In genomic region chr19:49809155-49809986, GRCh38 we compare ENCODE assay signal across 8 cellular contexts.
DNase-seq lines count a peak whose midpoint lies in the region; TF ChIP-seq lines count a peak whose summit lies in the region.

No MANE protein-coding gene starts in this region.

- no peaks in the 10 kb centered on the region for H3K9me3 ChIP-seq in WERI-Rb-1 (ENCODE audit: severe bottlenecking)

- DNase-seq in activated gamma-delta T cell treated with Interleukin-2 at 50 U/mL for 16 hours, result peak; percentile 37
- DNase-seq in activated gamma-delta T cell (lab: John Stamatoyannopoulos, UW), result no peak
- peak; percentile 34 for DNase-seq in WERI-Rb-1
- DNase-seq in left kidney (ENCODE audit: low read depth, low spot score), result peak; percentile 73
- DNase-seq in stimulated activated CD4-positive, alpha-beta T cell treated with anti-CD3 and anti-CD28 coated beads, Interleukin-2, amount 100 ng/mL, for 48 hours, result peak; percentile 19 to 45
- no peak for DNase-seq in AML-193 (lab: John Stamatoyannopoulos, UW)
- no peak for DNase-seq in NCI-H146 treated with DMSO at 0.1 percent for 48 hours (lab: John Stamatoyannopoulos, UW; ENCODE audit: unreplicated experiment)

- TF ChIP-seq CTCF in WERI-Rb-1 (IDR thresholded peaks at IDR 0.05; ENCODE audit: low read depth, low read length), result no peak

- H3K27ac ChIP-seq in WERI-Rb-1 (peak overlapping the region; percentile 36), cingulate gyrus (ENCODE audit: low read depth, low read length) (peak overlapping the region; percentile 89)

- peaks cover 32% of the 10 kb centered on the region for H3K36me3 ChIP-seq in WERI-Rb-1

- peak overlapping the region; percentile 35 for H3K4me3 ChIP-seq in WERI-Rb-1 (ENCODE audit: low read depth, low read length)

- no peaks in the 10 kb centered on the region for H3K27me3 ChIP-seq in WERI-Rb-1 (ENCODE audit: insufficient read depth, low read depth, severe bottlenecking)

Comparison
In these comparisons a context has a peak if more than half of its experiments do, and no peak if none do; other contexts are left out.
1. DNase-seq: peak in activated gamma-delta T cell treated with Interleukin-2 at 50 U/mL for 16 hours (single experiment), WERI-Rb-1 (single experiment), left kidney (single experiment) and stimulated activated CD4-positive, alpha-beta T cell treated with anti-CD3 and anti-CD28 coated beads, Interleukin-2, amount 100 ng/mL, for 48 hours (2 of 2); none in activated gamma-delta T cell (single experiment), AML-193 (0 of 2) and NCI-H146 treated with DMSO at 0.1 percent for 48 hours (single experiment).